Comparison of ENCODE assay signal across 8 cellular contexts in the genomic region with DNA sequence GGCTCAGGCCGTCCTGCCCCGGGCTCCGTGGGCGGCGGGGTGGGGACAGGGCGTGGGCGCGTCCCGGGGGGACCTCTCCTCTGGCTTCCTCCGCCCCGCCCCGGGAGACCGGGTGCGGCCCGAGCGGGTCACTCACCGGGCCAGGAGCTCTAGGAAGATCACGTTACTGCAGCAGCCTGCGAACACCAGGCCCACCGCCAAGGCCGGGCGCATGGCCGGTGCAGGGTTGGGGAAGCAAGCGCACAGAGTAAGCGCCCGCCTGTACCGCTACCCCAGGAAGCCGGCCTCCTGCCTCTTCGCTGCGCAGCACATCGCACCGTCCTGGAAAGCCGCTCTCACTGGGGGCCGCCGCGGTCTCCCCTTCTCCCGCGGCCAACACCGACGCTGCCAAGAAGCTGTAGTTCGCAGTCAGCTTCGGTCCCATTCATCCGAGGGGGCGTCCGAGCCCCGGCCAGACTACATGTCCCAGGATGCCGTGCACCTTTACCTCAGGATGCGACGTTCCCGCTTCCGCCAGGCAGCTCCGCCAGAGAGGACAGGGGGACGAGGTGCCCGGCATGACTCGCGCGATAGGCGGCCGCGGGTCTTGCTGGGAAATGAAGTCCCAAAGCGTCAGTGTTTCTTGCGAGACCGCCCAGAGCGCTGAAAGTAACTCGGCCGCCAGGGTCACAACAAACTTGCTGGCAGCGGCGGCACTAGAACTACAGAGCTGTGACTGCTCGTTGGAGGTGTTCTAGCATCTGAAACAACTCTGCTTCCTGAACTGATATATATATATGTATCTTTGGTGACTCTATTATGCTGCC. TPM values are rescaled to one million over a fixed set of nuclear protein-coding genes. Genes with fewer than 3 reads are reported as not detected.
A peak's percentile ranks its signal among the peaks of the same experiment; 100 is the strongest.
DNase-seq lines count a peak whose midpoint lies in the region; ATAC-seq and TF ChIP-seq lines count a peak whose summit lies in the region.

A gene with protein sequence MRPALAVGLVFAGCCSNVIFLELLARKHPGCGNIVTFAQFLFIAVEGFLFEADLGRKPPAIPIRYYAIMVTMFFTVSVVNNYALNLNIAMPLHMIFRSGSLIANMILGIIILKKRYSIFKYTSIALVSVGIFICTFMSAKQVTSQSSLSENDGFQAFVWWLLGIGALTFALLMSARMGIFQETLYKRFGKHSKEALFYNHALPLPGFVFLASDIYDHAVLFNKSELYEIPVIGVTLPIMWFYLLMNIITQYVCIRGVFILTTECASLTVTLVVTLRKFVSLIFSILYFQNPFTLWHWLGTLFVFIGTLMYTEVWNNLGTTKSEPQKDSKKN (minus strand): TSS at position 392 of the 806 bp plus-strand sequence. CDS start 179 bp downstream, at position 213.

- peaks cover 3 to 9% of the 10 kb centered on the region in 2 experiments for H3K36me3 ChIP-seq in SK-N-SH (replicated peaks in 1 of 2; ENCODE audit: control insufficient read depth in 1 of 2, insufficient read depth in 2 of 2, low read length in 1 of 2)

- H3K4me1 ChIP-seq in SK-N-SH (ENCODE audit: control insufficient read depth in 1 of 2, insufficient read depth in 2 of 2, low read depth in 1 of 2, low read length in 1 of 2): peaks cover 4 to 30% of the 10 kb centered on the region in 2 experiments; a peak in 2 of 4 replicates

- no peaks in the 10 kb centered on the region for H3K27me3 ChIP-seq in SK-N-SH (ENCODE audit: insufficient read depth)

- no peak for TF ChIP-seq RAD21 in SK-N-SH (IDR thresholded peaks at IDR 0.05; ENCODE audit: low read length)

- H3K79me2 ChIP-seq in SK-N-SH (ENCODE audit: insufficient read depth): peaks cover 46% of the 10 kb centered on the region

- H2AFZ ChIP-seq in SK-N-SH (ENCODE audit: low read depth): peak within 1 kb of the TSS; percentile 97

- H3K9ac ChIP-seq in SK-N-SH: peak within 1 kb of the TSS; percentile 79

- no peak for TF ChIP-seq EP300 in SK-N-SH (IDR thresholded peaks at IDR 0.05; ENCODE audit: borderline replicate concordance in 1 of 2, low read depth in 1 of 2, low read length in 1 of 2)

- TF ChIP-seq CTCF in GM10248 (IDR thresholded peaks at IDR 0.05; ENCODE audit: control extremely low read depth, extremely low read depth, low read depth, missing control alignments) (no peak), SK-N-SH (IDR thresholded peaks at IDR 0.05) (peak; percentile 46; the same call in 1 of the 2 replicates)

- no peaks in the 10 kb centered on the region for H3K9me3 ChIP-seq in SK-N-SH

- H3K27ac ChIP-seq in SK-N-SH (ENCODE audit: low read depth in 2 of 2, low read length in 1 of 2) (peak within 1 kb of the TSS; percentile 54 to 89), temporal lobe (ENCODE audit: low read depth, low read length) (peak within 1 kb of the TSS; percentile 6)

- DNase-seq in GM10248 (ENCODE audit: extremely low spot score) (peak; percentile 97), NCI-H1048 (lab: John Stamatoyannopoulos, UW) (peak; percentile 94), SK-N-SH (peak; percentile 99), globus pallidus (ENCODE audit: low spot score) (peak; percentile 98), nucleus accumbens (lab: John Stamatoyannopoulos, UW) (peak; percentile 73 to 99 (median 96))
- peak; percentile 96 for DNase-seq in activated naive CD4-positive, alpha-beta T cell treated with anti-CD3 and anti-CD28 coated beads, Interleukin-2, amount 50 U/mL, for 16 hours

- CTCF ChIA-PET in GM10248 (lab: Yijun Ruan, JAX) (interaction anchor here (0.8 to 3.5 kb wide), 10 partner anchors 9 to 329 kb away, joined by 3 to 19 read pairs (median 4); a partner anchor contains a TSS), SK-N-SH (lab: Yijun Ruan, JAX) (interaction anchor here (0.6 to 2.6 kb wide), 12 partner anchors 12 to 860 kb away, joined by 3 to 8 read pairs (median 4); no protein-coding TSS in a partner anchor)

- ATAC-seq in HG02571 (IDR thresholded peaks at IDR 0.05; ENCODE audit: unreplicated experiment): peak; percentile 98

- 0 out of 2 replicates have a peak, but pooled peaks cover 3% of the 10 kb centered on the region for H3K9me2 ChIP-seq in SK-N-SH

- WGBS in SK-N-SH (ENCODE audit: low lambda C conversion rate): 1% methylated on average over 50 of the region's 69 CpGs

- peak within 1 kb of the TSS; percentile 83 for H3K4me2 ChIP-seq in SK-N-SH

- POLR2A ChIA-PET in GM10248 (lab: Yijun Ruan, JAX): interaction anchor here (0.6 kb wide), 1 partner anchor 219 kb away, joined by 6 read pairs; no protein-coding TSS in a partner anchor
- POLR2A ChIA-PET in SK-N-SH (lab: Yijun Ruan, JAX): interaction anchor here (0.6 to 1.2 kb wide), 6 partner anchors 12 to 543 kb away, joined by 3 to 4 read pairs (median 3); no protein-coding TSS in a partner anchor

- no peaks in the 10 kb centered on the region for H3F3A ChIP-seq in SK-N-SH (replicated peaks; ENCODE audit: insufficient read depth)

- H4K20me1 ChIP-seq in SK-N-SH (ENCODE audit: insufficient read depth): no peaks in the 10 kb centered on the region

- H3K4me3 ChIP-seq in SK-N-SH (ENCODE audit: low read depth in 2 of 2, low read length in 1 of 2): peak within 1 kb of the TSS; percentile 86 to 98

TF ChIP-seq in SK-N-SH, 30 proteins besides CTCF, POLR2A, EP300 and RAD21 (continues in another document):
- TF ChIP-seq, protein P1, sequence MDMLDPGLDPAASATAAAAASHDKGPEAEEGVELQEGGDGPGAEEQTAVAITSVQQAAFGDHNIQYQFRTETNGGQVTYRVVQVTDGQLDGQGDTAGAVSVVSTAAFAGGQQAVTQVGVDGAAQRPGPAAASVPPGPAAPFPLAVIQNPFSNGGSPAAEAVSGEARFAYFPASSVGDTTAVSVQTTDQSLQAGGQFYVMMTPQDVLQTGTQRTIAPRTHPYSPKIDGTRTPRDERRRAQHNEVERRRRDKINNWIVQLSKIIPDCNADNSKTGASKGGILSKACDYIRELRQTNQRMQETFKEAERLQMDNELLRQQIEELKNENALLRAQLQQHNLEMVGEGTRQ (IDR thresholded peaks at IDR 0.05; ENCODE audit: borderline replicate concordance, low read depth, low read length): no peak
- no peak for TF ChIP-seq FOSL2 (IDR thresholded peaks at IDR 0.05; ENCODE audit: borderline replicate concordance, low read depth)
- peak; percentile 15; the same call in 1 of the 2 replicates for TF ChIP-seq FOXJ3 (CRISPR knock-in tag; IDR thresholded peaks at IDR 0.05)
- no peak for TF ChIP-seq RXRA (IDR thresholded peaks at IDR 0.05; ENCODE audit: borderline replicate concordance, low read depth)
- no peak; the same call in 1 of the 2 replicates for TF ChIP-seq MXI1 (IDR thresholded peaks at IDR 0.05; ENCODE audit: low read depth, low read length)
- TF ChIP-seq YY1 (IDR thresholded peaks at IDR 0.05; ENCODE audit: low read depth): peak; percentile 75
- no peak for TF ChIP-seq RCOR1 (IDR thresholded peaks at IDR 0.05; ENCODE audit: low read length)
- no peak for TF ChIP-seq FOXM1 (IDR thresholded peaks at IDR 0.05; ENCODE audit: low read depth)
- TF ChIP-seq NRF1 (IDR thresholded peaks at IDR 0.05; ENCODE audit: low read depth, low read length): no peak
- TF ChIP-seq, protein P2, sequence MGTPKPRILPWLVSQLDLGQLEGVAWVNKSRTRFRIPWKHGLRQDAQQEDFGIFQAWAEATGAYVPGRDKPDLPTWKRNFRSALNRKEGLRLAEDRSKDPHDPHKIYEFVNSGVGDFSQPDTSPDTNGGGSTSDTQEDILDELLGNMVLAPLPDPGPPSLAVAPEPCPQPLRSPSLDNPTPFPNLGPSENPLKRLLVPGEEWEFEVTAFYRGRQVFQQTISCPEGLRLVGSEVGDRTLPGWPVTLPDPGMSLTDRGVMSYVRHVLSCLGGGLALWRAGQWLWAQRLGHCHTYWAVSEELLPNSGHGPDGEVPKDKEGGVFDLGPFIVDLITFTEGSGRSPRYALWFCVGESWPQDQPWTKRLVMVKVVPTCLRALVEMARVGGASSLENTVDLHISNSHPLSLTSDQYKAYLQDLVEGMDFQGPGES (IDR thresholded peaks at IDR 0.05; ENCODE audit: low read depth, low read length): no peak; the same call in 1 of the 2 replicates
- TF ChIP-seq GATA2 (CRISPR knock-in tag; IDR thresholded peaks at IDR 0.05): no peak
- TF ChIP-seq SIN3A (IDR thresholded peaks at IDR 0.05; ENCODE audit: borderline replicate concordance, low read depth, low read length): peak; percentile 93; the same call in 1 of the 2 replicates
- TF ChIP-seq, protein P3, sequence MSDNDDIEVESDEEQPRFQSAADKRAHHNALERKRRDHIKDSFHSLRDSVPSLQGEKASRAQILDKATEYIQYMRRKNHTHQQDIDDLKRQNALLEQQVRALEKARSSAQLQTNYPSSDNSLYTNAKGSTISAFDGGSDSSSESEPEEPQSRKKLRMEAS (IDR thresholded peaks at IDR 0.05; ENCODE audit: low read depth): peak; percentile 62
- TF ChIP-seq POLR2AphosphoS5 (IDR thresholded peaks at IDR 0.05; ENCODE audit: low read depth, low read length): peak; percentile 74
- peak; percentile 93 for TF ChIP-seq GABPA (IDR thresholded peaks at IDR 0.05; ENCODE audit: low read depth)
- TF ChIP-seq TAF1 (IDR thresholded peaks at IDR 0.05; ENCODE audit: borderline replicate concordance, low read depth, low read length): peak; percentile 63
- TF ChIP-seq TCF12 (IDR thresholded peaks at IDR 0.05): peak; percentile 2; the same call in 1 of the 2 replicates
- TF ChIP-seq MEF2A (IDR thresholded peaks at IDR 0.05; ENCODE audit: borderline replicate concordance, low read depth): no peak
- peak; percentile 60; the same call in 1 of the 2 replicates for TF ChIP-seq NFIC (IDR thresholded peaks at IDR 0.05; ENCODE audit: borderline replicate concordance)
- TF ChIP-seq RFX5 (IDR thresholded peaks at IDR 0.05; ENCODE audit: low read length): no peak
- peak; percentile 100 for TF ChIP-seq CHD2 (IDR thresholded peaks at IDR 0.05; ENCODE audit: low read length, partially characterized antibody)
- TF ChIP-seq SMC3 (IDR thresholded peaks at IDR 0.05; ENCODE audit: low read depth, low read length): no peak
- TF ChIP-seq JUND (IDR thresholded peaks at IDR 0.05): no peak
- peak; percentile 97 for TF ChIP-seq ELF1 (IDR thresholded peaks at IDR 0.05)
- TF ChIP-seq, protein P4, sequence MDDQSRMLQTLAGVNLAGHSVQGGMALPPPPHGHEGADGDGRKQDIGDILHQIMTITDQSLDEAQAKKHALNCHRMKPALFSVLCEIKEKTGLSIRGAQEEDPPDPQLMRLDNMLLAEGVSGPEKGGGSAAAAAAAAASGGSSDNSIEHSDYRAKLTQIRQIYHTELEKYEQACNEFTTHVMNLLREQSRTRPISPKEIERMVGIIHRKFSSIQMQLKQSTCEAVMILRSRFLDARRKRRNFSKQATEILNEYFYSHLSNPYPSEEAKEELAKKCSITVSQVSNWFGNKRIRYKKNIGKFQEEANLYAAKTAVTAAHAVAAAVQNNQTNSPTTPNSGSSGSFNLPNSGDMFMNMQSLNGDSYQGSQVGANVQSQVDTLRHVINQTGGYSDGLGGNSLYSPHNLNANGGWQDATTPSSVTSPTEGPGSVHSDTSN (IDR thresholded peaks at IDR 0.05): no peak

RNA-seq across cellular contexts. Expression of the gene that starts here (rescaled TPM):
- 19.3 and 24.9 TPM in 2 replicates for polyA plus RNA-seq in SK-N-SH (2012; rRNA removed)
- 17.4 and 21.4 TPM in 2 replicates for polyA plus RNA-seq in SK-N-SH (2012; cell fraction: cytosol; rRNA removed)
- 39.8 and 45.2 TPM in 2 replicates for polyA plus RNA-seq in SK-N-SH (2012; cell fraction: nucleus; rRNA removed)
- 22.4 TPM for total RNA-seq in temporal lobe

Comparison
In these comparisons a context has a peak if more than half of its experiments do, and no peak if none do; other contexts are left out.
1. Peak in every context shown above with its lines: DNase-seq, ATAC-seq, H3K4me3 ChIP-seq and H3K27ac ChIP-seq.